1 cellular context compared by ENCODE assay signal in genomic region chr10:74289956-74290355, GRCh38.
TF ChIP-seq lines count a peak whose summit lies in the region.

No MANE protein-coding gene starts in this region.

TF ChIP-seq in K562, 482 proteins besides CTCF, POLR2A, EP300 and RAD21 (continued from another document):
- TF ChIP-seq, protein P1, sequence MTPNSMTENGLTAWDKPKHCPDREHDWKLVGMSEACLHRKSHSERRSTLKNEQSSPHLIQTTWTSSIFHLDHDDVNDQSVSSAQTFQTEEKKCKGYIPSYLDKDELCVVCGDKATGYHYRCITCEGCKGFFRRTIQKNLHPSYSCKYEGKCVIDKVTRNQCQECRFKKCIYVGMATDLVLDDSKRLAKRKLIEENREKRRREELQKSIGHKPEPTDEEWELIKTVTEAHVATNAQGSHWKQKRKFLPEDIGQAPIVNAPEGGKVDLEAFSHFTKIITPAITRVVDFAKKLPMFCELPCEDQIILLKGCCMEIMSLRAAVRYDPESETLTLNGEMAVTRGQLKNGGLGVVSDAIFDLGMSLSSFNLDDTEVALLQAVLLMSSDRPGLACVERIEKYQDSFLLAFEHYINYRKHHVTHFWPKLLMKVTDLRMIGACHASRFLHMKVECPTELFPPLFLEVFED (CRISPR knock-in tag; conservative IDR thresholded peaks at IDR 0.05), result 0 out of 2 replicates have a peak, but pooled peaks have one; percentile 22
- TF ChIP-seq SAP30 (IDR thresholded peaks at IDR 0.05; ENCODE audit: borderline replicate concordance, insufficient read depth, low read depth, low read length, poor library complexity, severe bottlenecking) (no peak), ZNF140 (CRISPR knock-in tag; IDR thresholded peaks at IDR 0.05) (no peak), ILK (tag; IDR thresholded peaks at IDR 0.05; ENCODE audit: borderline replicate concordance, low read depth) (no peak), THRAP3 (IDR thresholded peaks at IDR 0.05; ENCODE audit: borderline replicate concordance) (no peak)
